Comparison of ENCODE assay signal across 1 cellular context in genomic region chr12:58530421-58531067, GRCh38.
TF ChIP-seq lines count a peak whose summit lies in the region.

No MANE protein-coding gene starts in this region.

TF ChIP-seq in IMR-90, 13 proteins besides CTCF, POLR2A, EP300 and RAD21:
- TF ChIP-seq FOS (IDR thresholded peaks at IDR 0.05; ENCODE audit: low read depth, low read length) (0 out of 2 replicates have a peak, but pooled peaks have one; percentile 31), RFX5 (IDR thresholded peaks at IDR 0.05; ENCODE audit: low read depth, low read length) (no peak), MAFK (IDR thresholded peaks at IDR 0.05; ENCODE audit: low read depth, low read length) (peak; percentile 36; the same call in 1 of the 2 replicates), MAZ (IDR thresholded peaks at IDR 0.05; ENCODE audit: borderline replicate concordance, low read depth, low read length) (no peak), NFE2L2 (IDR thresholded peaks at IDR 0.05; ENCODE audit: low read depth, low read length) (no peak), ELK1 (IDR thresholded peaks at IDR 0.05; ENCODE audit: borderline replicate concordance, low read depth, low read length) (no peak), RCOR1 (IDR thresholded peaks at IDR 0.05; ENCODE audit: insufficient replicate concordance, low read length) (no peak), CHD1 (IDR thresholded peaks at IDR 0.05; ENCODE audit: low read depth, low read length) (no peak), CEBPB (IDR thresholded peaks at IDR 0.05; ENCODE audit: low read depth, low read length) (no peak), MXI1 (IDR thresholded peaks at IDR 0.05; ENCODE audit: borderline replicate concordance, low read depth, low read length) (no peak), USF2 (IDR thresholded peaks at IDR 0.05; ENCODE audit: low read depth, low read length) (no peak), BHLHE40 (IDR thresholded peaks at IDR 0.05; ENCODE audit: low read depth, low read length) (peak; percentile 44; the same call in 1 of the 2 replicates), SMC3 (IDR thresholded peaks at IDR 0.05; ENCODE audit: low read depth, low read length) (no peak)
